ENCODE assay signal across 22 cellular contexts in genomic region chr18:58447342-58448190, GRCh38.
DNase-seq lines count a peak whose midpoint lies in the region; ATAC-seq, FAIRE-seq and TF ChIP-seq lines count a peak whose summit lies in the region.
"Had no signal": no experiment of that assay in that cellular context is flagged by ENCODE, and none has a peak within 500 bp of the region (broad histone marks: within the 10 kb centered on the region; RNA-seq: fewer than 3 reads in every experiment).

No MANE protein-coding gene starts in this region.

- H3F3A ChIP-seq in GM23338 (replicated peaks; ENCODE audit: low read depth): no peaks in the 10 kb centered on the region; the same call in 1 of the 2 replicates
- H3F3A ChIP-seq in smooth muscle cell (ENCODE audit: low read depth): no peaks in the 10 kb centered on the region

- H3K36me3 ChIP-seq in GM23338 (ENCODE audit: insufficient read depth) (no peaks in the 10 kb centered on the region), mammary epithelial cell (ENCODE audit: insufficient read depth, low read length) (no peaks in the 10 kb centered on the region), HepG2 (replicated peaks in 1 of 2; ENCODE audit: control insufficient read depth in 1 of 2, insufficient read depth in 2 of 2, low read length in 2 of 2) (no peaks in the 10 kb centered on the region), smooth muscle cell (ENCODE audit: low read depth) (no peaks in the 10 kb centered on the region), lower lobe of right lung (no peaks in the 10 kb centered on the region)
- H3K36me3 ChIP-seq: BLaER1, heart left ventricle had no signal

- no peak overlapping the region for H3K9ac ChIP-seq in mammary epithelial cell (ENCODE audit: insufficient read depth, low read length)
- H3K9ac ChIP-seq in HepG2 (ENCODE audit: insufficient read depth, low read depth, low read length): no peak overlapping the region
- H3K9ac ChIP-seq in smooth muscle cell (ENCODE audit: low read depth): no peak overlapping the region
- H3K9ac ChIP-seq: BLaER1, parathyroid adenoma had no signal

- intact Hi-C loops in mammary epithelial cell (cut with micrococcal nuclease): no loop called here
- intact Hi-C loops in HepG2 (cut with micrococcal nuclease; ENCODE audit: unreplicated experiment): no loop called here
- intact Hi-C loops in lower lobe of right lung (cut with DNase I): no loop called here

- no peaks in the 10 kb centered on the region for H3K9me3 Mint-ChIP-seq in GM23338
- H3K9me3 Mint-ChIP-seq: activated T-cell treated with anti-CD3 and anti-CD28 coated beads, Interleukin-2, amount 50 U/mL, for 4 hours; HFFc6 had no signal

- no peaks in the 10 kb centered on the region for H3K79me2 ChIP-seq in GM23338 (replicated peaks; ENCODE audit: insufficient read depth)
- H3K79me2 ChIP-seq in mammary epithelial cell (ENCODE audit: insufficient read depth, low read length): no peaks in the 10 kb centered on the region
- H3K79me2 ChIP-seq in HepG2 (ENCODE audit: insufficient read depth, low read length): no peaks in the 10 kb centered on the region
- H3K79me2 ChIP-seq in smooth muscle cell (ENCODE audit: low read depth): no peaks in the 10 kb centered on the region
- H3K79me2 ChIP-seq: parathyroid adenoma had no signal

- H2AFZ ChIP-seq in GM23338: peak overlapping the region; percentile 41; the same call in 1 of the 2 replicates
- H2AFZ ChIP-seq in mammary epithelial cell (ENCODE audit: low read depth, low read length): peak overlapping the region; percentile 87
- H2AFZ ChIP-seq in HepG2 (ENCODE audit: low read length): peak overlapping the region; percentile 57
- peak overlapping the region; percentile 37 for H2AFZ ChIP-seq in smooth muscle cell (ENCODE audit: low read depth)
- H2AFZ ChIP-seq: PC-9 had no signal

- H3K27me3 Mint-ChIP-seq in GM23338 (ENCODE audit: insufficient read depth, low read depth, poor library complexity): peaks cover 4% of the 10 kb centered on the region

- 0 out of 3 replicates have a peak overlapping the region, but pooled peaks have one; percentile 13 for H3K4me3 Mint-ChIP-seq in GM23338
- H3K4me3 Mint-ChIP-seq: activated T-cell treated with anti-CD3 and anti-CD28 coated beads, Interleukin-2, amount 50 U/mL, for 4 hours; HFFc6 had no signal

- H3K4me1 Mint-ChIP-seq in GM23338: peaks cover 44% of the 10 kb centered on the region

- TF ChIP-seq EP300 in HepG2 (IDR thresholded peaks at IDR 0.05; ENCODE audit: low read depth in 2 of 2, low read length in 2 of 2): no peak
- no peak for TF ChIP-seq EP300 in HepG2 (CRISPR knock-in tag; IDR thresholded peaks at IDR 0.05; ENCODE audit: borderline replicate concordance)

- H4K20me1 ChIP-seq in GM23338 (replicated peaks; ENCODE audit: insufficient read depth) (no peaks in the 10 kb centered on the region), mammary epithelial cell (ENCODE audit: insufficient read depth, low read length) (no peaks in the 10 kb centered on the region), HepG2 (ENCODE audit: insufficient read depth, low read length) (no peaks in the 10 kb centered on the region), smooth muscle cell (ENCODE audit: low read depth) (no peaks in the 10 kb centered on the region)
- H4K20me1 ChIP-seq: BLaER1 had no signal

- in situ Hi-C loops in mammary epithelial cell (cut with MboI; ENCODE audit: low sequenced_read_pairs in 2 of 2) (no loop called here), HepG2 (cut with HindIII; ENCODE audit: extremely low pct_ligation_motif_present, low pct_unique_long_range_greater_than_20kb) (no loop called here)

- no peak for FAIRE-seq in HepG2 (lab: Jason Lieb, UNC)

- TF ChIP-seq CTCF in GM23338 (conservative IDR thresholded peaks at IDR 0.05; ENCODE audit: low read depth in 2 of 2): no peak
- no peak for TF ChIP-seq CTCF in mammary epithelial cell (conservative IDR thresholded peaks at IDR 0.05 in 1 of 2, IDR thresholded peaks at IDR 0.05 in 1 of 2; ENCODE audit: extremely low read depth in 1 of 2, insufficient read depth in 1 of 2, low read depth in 1 of 2, low read length in 2 of 2)
- no peak for TF ChIP-seq CTCF in HepG2 (CRISPR knock-in tag; IDR thresholded peaks at IDR 0.05)
- TF ChIP-seq CTCF in smooth muscle cell (IDR thresholded peaks at IDR 0.05; ENCODE audit: borderline replicate concordance, insufficient read depth, poor library complexity, severe bottlenecking): no peak
- TF ChIP-seq CTCF in lower lobe of right lung (IDR thresholded peaks at IDR 0.05): no peak

- dilution Hi-C loops in mammary epithelial cell (cut with HindIII; ENCODE audit: low sequenced_read_pairs): no loop called here

- H3K9me2 ChIP-seq in GM23338 (ENCODE audit: insufficient read depth): no peaks in the 10 kb centered on the region

- no peak for TF ChIP-seq POLR2A in HepG2 (IDR thresholded peaks at IDR 0.05; ENCODE audit: insufficient read depth in 1 of 2, low read depth in 2 of 2, low read length in 2 of 2)

- peaks cover 32% of the 10 kb centered on the region for H3K4me1 ChIP-seq in GM23338 (ENCODE audit: insufficient read depth)
- H3K4me1 ChIP-seq in mammary epithelial cell (ENCODE audit: insufficient read depth, low read length): peaks cover 10% of the 10 kb centered on the region
- H3K4me1 ChIP-seq in HepG2 (ENCODE audit: insufficient read depth, low read length): peaks cover 39% of the 10 kb centered on the region
- H3K4me1 ChIP-seq in smooth muscle cell (ENCODE audit: low read depth): peaks cover 27% of the 10 kb centered on the region
- H3K4me1 ChIP-seq in lower lobe of right lung: no peaks in the 10 kb centered on the region
- H3K4me1 ChIP-seq: heart left ventricle, parathyroid adenoma had no signal

- H3K9me3 ChIP-seq in mammary epithelial cell (replicated peaks; ENCODE audit: insufficient read depth, low read length) (no peaks in the 10 kb centered on the region), HepG2 (ENCODE audit: low read length) (no peaks in the 10 kb centered on the region), smooth muscle cell (replicated peaks; ENCODE audit: low read depth) (no peaks in the 10 kb centered on the region), lower lobe of right lung (no peaks in the 10 kb centered on the region)
- H3K9me3 ChIP-seq: BLaER1, heart left ventricle had no signal

- POLR2A ChIA-PET in HepG2 (lab: Yijun Ruan, JAX): no interaction called here

- H3K4me3 ChIP-seq in GM23338: no peak overlapping the region
- H3K4me3 ChIP-seq in mammary epithelial cell (replicated peaks in 1 of 3; ENCODE audit: insufficient read depth in 1 of 3, low read depth in 2 of 3, low read length in 3 of 3): no peak overlapping the region
- H3K4me3 ChIP-seq in HepG2 (replicated peaks in 1 of 3; ENCODE audit: insufficient read depth in 1 of 3, low read depth in 2 of 3, low read length in 3 of 3): no peak overlapping the region
- H3K4me3 ChIP-seq in smooth muscle cell: no peak overlapping the region
- H3K4me3 ChIP-seq in lower lobe of right lung: no peak overlapping the region
- H3K4me3 ChIP-seq: BLaER1, heart left ventricle, PC-9 had no signal

- CTCF ChIA-PET in mammary epithelial cell (lab: Charles Lee; ENCODE audit: low non-redundant PET): interaction anchor here (0.6 kb wide), 1 partner anchor 34 kb away, joined by 4 read pairs; no protein-coding TSS in a partner anchor
- CTCF ChIA-PET in HepG2 (lab: Yijun Ruan, JAX; ENCODE audit: low intra/inter-chr PET ratio, low total read pairs): no interaction called here

- no TSS peak for BruUV-seq in mammary epithelial cell (replicated peaks; lab: Mats Ljungman, UMichigan)
- no TSS peak for BruUV-seq in HepG2 (replicated peaks; lab: Mats Ljungman, UMichigan)

- peak overlapping the region; percentile 61 for H3K27ac Mint-ChIP-seq in GM23338
- H3K27ac Mint-ChIP-seq: HFFc6 had no signal

- no peak for TF ChIP-seq RAD21 in HepG2 (CRISPR knock-in tag; IDR thresholded peaks at IDR 0.05)

- peak overlapping the region; percentile 46 for H3K4me2 ChIP-seq in GM23338
- peak overlapping the region; percentile 55 for H3K4me2 ChIP-seq in mammary epithelial cell (ENCODE audit: insufficient read depth, low read depth, low read length)
- H3K4me2 ChIP-seq in HepG2 (ENCODE audit: low read depth, low read length): no peak overlapping the region
- peak overlapping the region; percentile 7 for H3K4me2 ChIP-seq in smooth muscle cell
- H3K4me2 ChIP-seq: BLaER1, PC-9 had no signal

- no peaks in the 10 kb centered on the region for H3K36me3 Mint-ChIP-seq in GM23338 (ENCODE audit: low read depth)

- H3K27ac ChIP-seq in GM23338 (ENCODE audit: low read depth): peak overlapping the region; percentile 16; the same call in 1 of the 2 replicates
- no peak overlapping the region for H3K27ac ChIP-seq in mammary epithelial cell (ENCODE audit: insufficient read depth, low read depth, low read length)
- H3K27ac ChIP-seq in HepG2 (ENCODE audit: extremely low read length, insufficient read depth, low read length): no peak overlapping the region
- no peak overlapping the region for H3K27ac ChIP-seq in smooth muscle cell (ENCODE audit: low read depth)
- no peak overlapping the region for H3K27ac ChIP-seq in lower lobe of right lung
- H3K27ac ChIP-seq: BLaER1, parathyroid adenoma, PC-9 had no signal

- DNase-seq in GM23338 (ENCODE audit: low spot score): peak; percentile 57
- DNase-seq in mammary epithelial cell: no peak
- DNase-seq in HepG2 (ENCODE audit: low spot score): no peak
- DNase-seq in smooth muscle cell (lab: John Stamatoyannopoulos, UW; ENCODE audit: unreplicated experiment): no peak
- no peak for DNase-seq in lower lobe of right lung
- DNase-seq: activated CD4-positive, CD25-positive, alpha-beta regulatory T cell treated with anti-CD3 and anti-CD28 coated beads, Interleukin-2, amount 50 U/mL, for 72 hours; activated T-cell treated with anti-CD3 and anti-CD28 coated beads, Interleukin-2, amount 50 U/mL, for 4 hours; amniotic stem cell; effector CD8-positive, alpha-beta T cell; heart left ventricle; HFFc6; NCI-H1048; NCI-H510A; PC-9; stimulated activated CD4-positive, alpha-beta T cell treated with anti-CD3 and anti-CD28 coated beads, Interleukin-2, amount 100 ng/mL, for 24 hours; T-helper 1 cell had no signal

- WGBS in mammary epithelial cell (ENCODE audit: low coverage, missing lambda C conversion rate): 18% methylated on average over 11 of the region's 11 CpGs
- 94% methylated on average over 11 of the region's 11 CpGs for WGBS in HepG2 (ENCODE audit: low lambda C conversion rate)
- 44% methylated on average over 11 of the region's 11 CpGs for WGBS in smooth muscle cell (ENCODE audit: low lambda C conversion rate)

- ATAC-seq in GM23338 (peak; percentile 64), HepG2 (no peak), lower lobe of right lung (no peak), HG03095 (IDR thresholded peaks at IDR 0.05; ENCODE audit: unreplicated experiment) (no peak), HG02623 (IDR thresholded peaks at IDR 0.05; ENCODE audit: unreplicated experiment) (no peak), GM19023 (IDR thresholded peaks at IDR 0.05; ENCODE audit: unreplicated experiment) (no peak)
- ATAC-seq: activated T-cell treated with anti-CD3 and anti-CD28 coated beads, Interleukin-2, amount 50 U/mL, for 4 hours; heart left ventricle; left lobe of liver had no signal

- H3K27me3 ChIP-seq in GM23338 (ENCODE audit: insufficient read depth) (no peaks in the 10 kb centered on the region), mammary epithelial cell (ENCODE audit: insufficient read depth, low read length) (no peaks in the 10 kb centered on the region), HepG2 (ENCODE audit: control insufficient read depth in 1 of 2, insufficient read depth in 2 of 2, low read length in 2 of 2) (no peaks in the 10 kb centered on the region), smooth muscle cell (ENCODE audit: low read depth) (no peaks in the 10 kb centered on the region), lower lobe of right lung (ENCODE audit: low read depth) (no peaks in the 10 kb centered on the region)
- H3K27me3 ChIP-seq: BLaER1, heart left ventricle had no signal

Comparison
In these comparisons a context has a peak if more than half of its experiments do, and no peak if none do; other contexts are left out.
1. H2AFZ ChIP-seq: peak in every context shown above with its lines; median percentile 87 in mammary epithelial cell; 57 in HepG2; 41 in GM23338; 37 in smooth muscle cell.